20 cellular contexts compared by ENCODE assay signal in the genomic region with DNA sequence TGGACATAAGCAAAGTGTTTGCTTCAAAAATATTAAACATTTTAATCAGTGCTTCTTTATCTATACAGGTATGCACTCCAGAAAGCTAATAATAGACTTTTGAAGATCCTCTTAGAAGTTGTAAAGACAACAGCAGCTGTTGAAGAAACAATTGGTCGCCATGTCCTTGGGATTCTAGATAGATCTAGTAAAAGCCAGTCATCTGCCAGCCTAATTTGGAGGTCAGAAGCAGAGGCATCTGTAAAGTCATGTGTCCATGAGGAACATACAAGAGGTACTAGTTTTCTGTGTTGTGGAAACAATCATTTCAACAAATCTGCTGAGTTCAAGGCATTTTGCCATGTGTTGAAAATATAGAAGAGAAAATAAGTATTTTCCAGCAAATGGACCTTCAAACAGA.
"Had no signal": no experiment of that assay in that cellular context is flagged by ENCODE, and none has a peak within 500 bp of the region (broad histone marks: within the 10 kb centered on the region; RNA-seq: fewer than 3 reads in every experiment).

No MANE protein-coding gene starts in this region.

- H3K27me3 Mint-ChIP-seq: activated CD4-positive, alpha-beta T cell treated with anti-CD3 and anti-CD28 coated beads for 36 hours; activated naive CD8-positive, alpha-beta T cell; effector memory CD8-positive, alpha-beta T cell; naive thymus-derived CD4-positive, alpha-beta T cell; progenitor cell of endocrine pancreas had no signal

- DNase-seq: activated CD4-positive, alpha-beta T cell treated with anti-CD3 and anti-CD28 coated beads for 36 hours; activated CD4-positive, CD25-positive, alpha-beta regulatory T cell; activated naive CD4-positive, alpha-beta T cell treated with Interleukin-2 at 50 U/mL for 16 hours; activated T-cell treated with anti-CD3 and anti-CD28 coated beads for 4 hours; activated T-cell treated with anti-CD3 and anti-CD28 coated beads, Interleukin-2, amount 50 U/mL, for 72 hours; anterior cingulate cortex; effector memory CD8-positive, alpha-beta T cell; foreskin keratinocyte; naive thymus-derived CD4-positive, alpha-beta T cell; ovary; stimulated activated CD4-positive, alpha-beta T cell treated with anti-CD3 and anti-CD28 coated beads, Interleukin-2, amount 100 ng/mL, for 48 hours; stimulated activated naive CD4-positive, alpha-beta T cell treated with Interleukin-2 at 50 U/mL for 16 hours; T-helper 1 cell; trophoblast cell; uterus had no signal

- H3K9me3 ChIP-seq: ovary, uterus had no signal

- ATAC-seq: activated CD4-positive, alpha-beta T cell treated with anti-CD3 and anti-CD28 coated beads for 36 hours; activated T-cell treated with anti-CD3 and anti-CD28 coated beads, Interleukin-2, amount 50 U/mL, for 72 hours; effector memory CD8-positive, alpha-beta T cell; foreskin keratinocyte; naive thymus-derived CD4-positive, alpha-beta T cell had no signal

- H3K27ac Mint-ChIP-seq: activated CD4-positive, alpha-beta T cell treated with anti-CD3 and anti-CD28 coated beads for 36 hours; activated naive CD8-positive, alpha-beta T cell; activated T-cell treated with anti-CD3 and anti-CD28 coated beads, Interleukin-2, amount 50 U/mL, for 72 hours; mesothelial cell of epicardium; naive thymus-derived CD4-positive, alpha-beta T cell; progenitor cell of endocrine pancreas; T-helper 2 cell treated with Interferon-gamma antibody and Interleukin-4, amounts not matched to agents 5 μg/mL and 100 μg/mL, for 36 hours had no signal

- H3K4me3 ChIP-seq: coronary artery, ovary, uterus had no signal

- H3K4me1 Mint-ChIP-seq: activated CD4-positive, alpha-beta T cell treated with anti-CD3 and anti-CD28 coated beads for 36 hours; naive thymus-derived CD4-positive, alpha-beta T cell had no signal

- H3K36me3 ChIP-seq: ovary, uterus had no signal

- H3K27ac ChIP-seq: coronary artery, foreskin keratinocyte had no signal

- H3K9me3 Mint-ChIP-seq: activated T-cell treated with anti-CD3 and anti-CD28 coated beads, Interleukin-2, amount 50 U/mL, for 72 hours; effector memory CD8-positive, alpha-beta T cell; mesothelial cell of epicardium; T-helper 2 cell treated with Interferon-gamma antibody and Interleukin-4, amounts not matched to agents 5 μg/mL and 100 μg/mL, for 36 hours had no signal

- H3K27me3 ChIP-seq: foreskin keratinocyte, ovary, uterus had no signal

- H3K4me3 Mint-ChIP-seq: activated CD4-positive, alpha-beta T cell treated with anti-CD3 and anti-CD28 coated beads for 36 hours; activated naive CD8-positive, alpha-beta T cell; activated T-cell treated with anti-CD3 and anti-CD28 coated beads, Interleukin-2, amount 50 U/mL, for 72 hours; effector memory CD8-positive, alpha-beta T cell; mesothelial cell of epicardium; naive thymus-derived CD4-positive, alpha-beta T cell; T-helper 2 cell treated with Interferon-gamma antibody and Interleukin-4, amounts not matched to agents 5 μg/mL and 100 μg/mL, for 36 hours had no signal
